In genomic region chr2:27322301-27322765, GRCh38 we compare ENCODE assay signal across 8 cellular contexts. TPM values are rescaled to one million over a fixed set of nuclear protein-coding genes. Genes with fewer than 3 reads are reported as not detected.
DNase-seq lines count a peak whose midpoint lies in the region; ATAC-seq and TF ChIP-seq lines count a peak whose summit lies in the region.

No MANE protein-coding gene starts in this region.

- H3K4me3 ChIP-seq in BE2C (ENCODE audit: low read depth, low read length) (peak overlapping the region; percentile 100), HEK293 (ENCODE audit: low read depth, low read length) (peak overlapping the region; percentile 76)

- DNase-seq in BE2C (no peak), SW480 (ENCODE audit: low spot score) (peak; percentile 33), neural crest cell (ENCODE audit: low read depth, low spot score) (no peak), 8988T (no peak), NCI-H345 (lab: John Stamatoyannopoulos, UW) (no peak), UCSD-AML1 (lab: John Stamatoyannopoulos, UW; ENCODE audit: unreplicated experiment) (no peak)

- TF ChIP-seq CTCF in BE2C (IDR thresholded peaks at IDR 0.05; ENCODE audit: low read depth, low read length) = no peak
- no peak for TF ChIP-seq CTCF in HEK293 (tag by site-specific recombination; IDR thresholded peaks at IDR 0.05)
- no peak for TF ChIP-seq CTCF in neural crest cell (conservative IDR thresholded peaks at IDR 0.05)

- no peaks in the 10 kb centered on the region for H3K27me3 ChIP-seq in BE2C

- peak overlapping the region; percentile 98 for H3K27ac Mint-ChIP-seq in neural crest cell (ENCODE audit: unreplicated experiment)

- H3K9me3 ChIP-seq in BE2C (no peaks in the 10 kb centered on the region), HEK293 (ENCODE audit: control insufficient read depth, insufficient read depth, low read depth, low read length) (no peaks in the 10 kb centered on the region)

- H3K36me3 Mint-ChIP-seq in neural crest cell (ENCODE audit: low read depth) = peaks cover 9% of the 10 kb centered on the region

- no peaks in the 10 kb centered on the region for H3K27me3 Mint-ChIP-seq in neural crest cell (ENCODE audit: low read depth)

- H3K4me1 ChIP-seq in BE2C (peaks cover 11% of the 10 kb centered on the region), HEK293 (ENCODE audit: control insufficient read depth, insufficient read depth, low read length) (peaks cover 9% of the 10 kb centered on the region)

- H3K4me1 Mint-ChIP-seq in neural crest cell = peaks cover 25% of the 10 kb centered on the region

- H3K9me3 Mint-ChIP-seq in neural crest cell = no peaks in the 10 kb centered on the region

- CTCF ChIA-PET in HEK293 (lab: Yijun Ruan, JAX) = interaction anchor here (0.6 to 6.5 kb wide), 5 partner anchors 10 to 1079 kb away, joined by 3 to 50 read pairs (median 5); partner anchors contain the start of gene EIF2B4

- peak; percentile 35 for ATAC-seq in esophagus mucosa

- H3K4me3 Mint-ChIP-seq in neural crest cell = peak overlapping the region; percentile 93

- POLR2A ChIA-PET in HEK293 (lab: Yijun Ruan, JAX) = interaction anchor here (0.6 to 1.8 kb wide), 12 partner anchors 9 to 260 kb away, joined by 3 to 6 read pairs (median 3); partner anchors contain the start of genes GTF3C2, NRBP1, UCN and ZNF512

- peaks cover 14% of the 10 kb centered on the region for H3K36me3 ChIP-seq in BE2C
- peaks cover 0 to 21% of the 10 kb centered on the region in 2 experiments; a peak in 2 of 3 replicates for H3K36me3 ChIP-seq in HEK293 (ENCODE audit: control insufficient read depth in 2 of 2, insufficient read depth in 1 of 2, low read length in 2 of 2)

- H3K27ac ChIP-seq in HEK293 (ENCODE audit: extremely low read depth, low read depth, low read length) = peak overlapping the region; percentile 6; the same call in 1 of the 2 replicates

TF ChIP-seq in HEK293, 187 proteins besides CTCF, POLR2A, EP300 and RAD21:
- TF ChIP-seq ZNF473 (tag by site-specific recombination; IDR thresholded peaks at IDR 0.05) (no peak), ZNF335 (tag by site-specific recombination; conservative IDR thresholded peaks at IDR 0.05) (peak; percentile 36; the same call in 1 of the 2 replicates), FEZF1 (tag by site-specific recombination; IDR thresholded peaks at IDR 0.05) (no peak)
- TF ChIP-seq, protein P1, sequence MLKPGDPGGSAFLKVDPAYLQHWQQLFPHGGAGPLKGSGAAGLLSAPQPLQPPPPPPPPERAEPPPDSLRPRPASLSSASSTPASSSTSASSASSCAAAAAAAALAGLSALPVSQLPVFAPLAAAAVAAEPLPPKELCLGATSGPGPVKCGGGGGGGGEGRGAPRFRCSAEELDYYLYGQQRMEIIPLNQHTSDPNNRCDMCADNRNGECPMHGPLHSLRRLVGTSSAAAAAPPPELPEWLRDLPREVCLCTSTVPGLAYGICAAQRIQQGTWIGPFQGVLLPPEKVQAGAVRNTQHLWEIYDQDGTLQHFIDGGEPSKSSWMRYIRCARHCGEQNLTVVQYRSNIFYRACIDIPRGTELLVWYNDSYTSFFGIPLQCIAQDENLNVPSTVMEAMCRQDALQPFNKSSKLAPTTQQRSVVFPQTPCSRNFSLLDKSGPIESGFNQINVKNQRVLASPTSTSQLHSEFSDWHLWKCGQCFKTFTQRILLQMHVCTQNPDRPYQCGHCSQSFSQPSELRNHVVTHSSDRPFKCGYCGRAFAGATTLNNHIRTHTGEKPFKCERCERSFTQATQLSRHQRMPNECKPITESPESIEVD (tag by site-specific recombination; IDR thresholded peaks at IDR 0.05) = no peak

RNA-seq across cellular contexts. Expression of gene MPV17, which starts 0.6 kb away (rescaled TPM):
- 79.6 TPM for polyA plus RNA-seq in BE2C (2012; ENCODE audit: insufficient read depth, insufficient read length, low read depth)
- total RNA-seq in esophagus mucosa (42.7 TPM), neural crest cell (84.5 and 90.7 TPM in 2 replicates)

RNA-seq across cellular contexts. Expression of gene UCN, which starts 14.1 kb away (rescaled TPM):
- 4.1 TPM for polyA plus RNA-seq in BE2C (2012; ENCODE audit: insufficient read depth, insufficient read length, low read depth)
- total RNA-seq in esophagus mucosa (0.56 TPM), neural crest cell (1.6 and 1.9 TPM in 2 replicates)

RNA-seq across cellular contexts. Expression of gene GTF3C2, which starts 34.2 kb away (rescaled TPM):
- polyA plus RNA-seq in BE2C (2012; ENCODE audit: insufficient read depth, insufficient read length, low read depth) = 144 TPM
- total RNA-seq in esophagus mucosa = 50.8 TPM
- 109 and 114 TPM in 2 replicates for total RNA-seq in neural crest cell

RNA-seq across cellular contexts. Expression of gene TRIM54, which starts 40.1 kb away (rescaled TPM):
- not detected for polyA plus RNA-seq in BE2C (2012; ENCODE audit: insufficient read depth, insufficient read length, low read depth)
- total RNA-seq in esophagus mucosa (0.16 TPM), neural crest cell (not detected in 2 replicates)

RNA-seq across cellular contexts. Expression of gene DNAJC5G, which starts 47.1 kb away (rescaled TPM):
- 0.39 TPM for polyA plus RNA-seq in BE2C (2012; ENCODE audit: insufficient read depth, insufficient read length, low read depth)
- total RNA-seq in esophagus mucosa = not detected
- not detected in 2 replicates for total RNA-seq in neural crest cell
